1 cellular context compared by ENCODE assay signal in genomic region chr10:11796439-11796838, GRCh38.
TF ChIP-seq lines count a peak whose summit lies in the region.

No MANE protein-coding gene starts in this region.

TF ChIP-seq in HepG2, 621 proteins besides CTCF, POLR2A, EP300 and RAD21:
- TF ChIP-seq NCOA5 (CRISPR knock-in tag; IDR thresholded peaks at IDR 0.05): no peak
- TF ChIP-seq ZNF883 (CRISPR knock-in tag; IDR thresholded peaks at IDR 0.05; ENCODE audit: not compliant biosample characterization): no peak
- TF ChIP-seq ZNF367 (CRISPR knock-in tag; IDR thresholded peaks at IDR 0.05; ENCODE audit: borderline replicate concordance): no peak
- TF ChIP-seq ELF1 (CRISPR knock-in tag; IDR thresholded peaks at IDR 0.05): no peak
- TF ChIP-seq ZNF431 (CRISPR knock-in tag; IDR thresholded peaks at IDR 0.05; ENCODE audit: borderline replicate concordance, low read depth): no peak
- TF ChIP-seq MNT (IDR thresholded peaks at IDR 0.05): no peak
